Comparison of ENCODE assay signal across 1 cellular context in the genomic region with DNA sequence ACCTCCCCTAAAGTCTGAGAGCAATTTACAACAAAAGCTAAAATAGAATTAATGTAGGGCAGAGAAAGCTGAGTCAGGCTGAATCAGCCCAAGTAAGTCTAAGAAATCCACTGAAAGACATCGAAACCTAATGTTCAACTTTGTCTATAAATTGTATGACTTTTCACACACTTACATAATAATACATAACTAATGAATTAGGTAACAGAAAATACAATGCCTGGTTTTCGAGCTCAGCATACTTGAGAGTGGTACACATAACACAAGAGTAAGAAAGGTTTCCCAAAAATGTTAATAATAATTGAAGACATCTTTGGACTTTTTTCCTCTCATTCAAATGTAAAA.
TF ChIP-seq lines count a peak whose summit lies in the region.

No MANE protein-coding gene starts in this region.

TF ChIP-seq in IMR-90, 13 proteins besides CTCF, POLR2A, EP300 and RAD21:
- no peak for TF ChIP-seq SMC3 (IDR thresholded peaks at IDR 0.05; ENCODE audit: low read depth, low read length)
- peak; percentile 69 for TF ChIP-seq MAFK (IDR thresholded peaks at IDR 0.05; ENCODE audit: low read depth, low read length)
- no peak for TF ChIP-seq CEBPB (IDR thresholded peaks at IDR 0.05; ENCODE audit: low read depth, low read length)
- TF ChIP-seq NFE2L2 (IDR thresholded peaks at IDR 0.05; ENCODE audit: low read depth, low read length) = peak; percentile 83
- TF ChIP-seq MXI1 (IDR thresholded peaks at IDR 0.05; ENCODE audit: borderline replicate concordance, low read depth, low read length) = no peak
- TF ChIP-seq, protein P1, sequence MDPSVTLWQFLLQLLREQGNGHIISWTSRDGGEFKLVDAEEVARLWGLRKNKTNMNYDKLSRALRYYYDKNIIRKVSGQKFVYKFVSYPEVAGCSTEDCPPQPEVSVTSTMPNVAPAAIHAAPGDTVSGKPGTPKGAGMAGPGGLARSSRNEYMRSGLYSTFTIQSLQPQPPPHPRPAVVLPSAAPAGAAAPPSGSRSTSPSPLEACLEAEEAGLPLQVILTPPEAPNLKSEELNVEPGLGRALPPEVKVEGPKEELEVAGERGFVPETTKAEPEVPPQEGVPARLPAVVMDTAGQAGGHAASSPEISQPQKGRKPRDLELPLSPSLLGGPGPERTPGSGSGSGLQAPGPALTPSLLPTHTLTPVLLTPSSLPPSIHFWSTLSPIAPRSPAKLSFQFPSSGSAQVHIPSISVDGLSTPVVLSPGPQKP (IDR thresholded peaks at IDR 0.05; ENCODE audit: borderline replicate concordance, low read depth, low read length) = no peak
TF ChIP-seq in IMR-90: peak in this region for 2.
